In genomic region chr1:24263211-24263610, GRCh38 we compare ENCODE assay signal across 24 cellular contexts. TPM values are rescaled to one million over a fixed set of nuclear protein-coding genes. Genes with fewer than 3 reads are reported as not detected.
"Had no signal": no experiment of that assay in that cellular context is flagged by ENCODE, and none has a peak within 500 bp of the region (broad histone marks: within the 10 kb centered on the region; RNA-seq: fewer than 3 reads in every experiment).

No MANE protein-coding gene starts in this region.

- H3K36me3 Mint-ChIP-seq: activated naive CD4-positive, alpha-beta T cell treated with anti-CD3 and anti-CD28 coated beads, Interleukin-2, amount 10 ng/mL, durations not matched to agents 7 days and 5 days; activated naive CD8-positive, alpha-beta T cell treated with anti-CD3 and anti-CD28 coated beads for 36 hours had no signal

- H3K4me3 Mint-ChIP-seq: activated naive CD4-positive, alpha-beta T cell treated with anti-CD3 and anti-CD28 coated beads, Interleukin-2, amount 10 ng/mL, durations not matched to agents 7 days and 5 days; activated naive CD8-positive, alpha-beta T cell treated with anti-CD3 and anti-CD28 coated beads for 36 hours; T-helper 1 cell treated with Interleukin-12 subunit alpha and Interleukin-12 subunit beta and Interleukin-4 antibody, amounts not matched to agents 30 μg/mL and 1 μg/mL, for 36 hours had no signal

- H3K27me3 Mint-ChIP-seq: activated naive CD8-positive, alpha-beta T cell treated with anti-CD3 and anti-CD28 coated beads for 36 hours had no signal

- H3K27ac ChIP-seq: breast epithelium, SJSA1 had no signal

- DNase-seq: activated CD4-positive, alpha-beta T cell treated with anti-CD3 and anti-CD28 coated beads for 48 hours; activated CD4-positive, alpha-beta T cell treated with anti-CD3 and anti-CD28 coated beads, Interleukin-2, amount 50 U/mL, for 48 hours; activated gamma-delta T cell treated with Interleukin-2 at 50 U/mL for 16 hours; activated naive CD4-positive, alpha-beta T cell treated with anti-CD3 and anti-CD28 coated beads, Interleukin-2, amount 10 ng/mL, durations not matched to agents 7 days and 5 days; activated naive CD8-positive, alpha-beta T cell treated with anti-CD3 and anti-CD28 coated beads for 36 hours; activated T-cell treated with anti-CD3 and anti-CD28 coated beads for 4 hours; activated T-cell treated with anti-CD3 and anti-CD28 coated beads, Interleukin-2, amount 50 U/mL, for 48 hours; aorta; Karpas-422; NCI-H1048; NCI-H146; NCI-H187 treated with DMSO at 0.1 percent for 48 hours; NCI-H2081 treated with DMSO at 0.1 percent for 48 hours; NCI-H446; NCI-H524; SHP77 had no signal

- H3K9me3 Mint-ChIP-seq: activated T-helper 2 cell treated with anti-CD3 and anti-CD28 coated beads, Interferon-gamma antibody, Interleukin-2, Interleukin-4, amounts not matched to agents 10 μg/mL and 5 μg/mL and 100 μg/mL, durations not matched to agents 14 hours and 24 hours and 36 hours had no signal

- H3K4me1 ChIP-seq: breast epithelium had no signal

- ATAC-seq: activated CD4-positive, CD25-positive, alpha-beta regulatory T cell treated with anti-CD3 and anti-CD28 coated beads, Interleukin-2, amount 50 U/mL, for 24 hours; K562; SK-N-SH treated with all-trans-retinoic acid at 6 μM for 48 hours had no signal

- H3K9me3 ChIP-seq: breast epithelium, SJSA1 had no signal

- H3K27ac Mint-ChIP-seq: activated naive CD4-positive, alpha-beta T cell treated with anti-CD3 and anti-CD28 coated beads, Interleukin-2, amount 10 ng/mL, durations not matched to agents 7 days and 5 days; activated naive CD8-positive, alpha-beta T cell treated with anti-CD3 and anti-CD28 coated beads for 36 hours; activated T-helper 2 cell treated with anti-CD3 and anti-CD28 coated beads, Interferon-gamma antibody, Interleukin-2, Interleukin-4, amounts not matched to agents 10 μg/mL and 5 μg/mL and 100 μg/mL, durations not matched to agents 14 hours and 24 hours and 36 hours; T-helper 1 cell treated with Interleukin-12 subunit alpha and Interleukin-12 subunit beta and Interleukin-4 antibody, amounts not matched to agents 30 μg/mL and 1 μg/mL, for 36 hours had no signal

- H3K4me3 ChIP-seq: breast epithelium, K562, SJSA1 had no signal

- H3K36me3 ChIP-seq: breast epithelium, SJSA1 had no signal

- H3K27me3 ChIP-seq: breast epithelium, SJSA1 had no signal

RNA-seq across cellular contexts. Expression of gene GRHL3, which starts 55.9 kb away (rescaled TPM):
- total RNA-seq: activated CD8-positive, alpha-beta memory T cell treated with anti-CD3 and anti-CD28 coated beads for 36 hours; activated naive CD8-positive, alpha-beta T cell treated with anti-CD3 and anti-CD28 coated beads for 36 hours; activated T-helper 2 cell treated with anti-CD3 and anti-CD28 coated beads, Interferon-gamma antibody, Interleukin-2, Interleukin-4, amounts not matched to agents 10 μg/mL and 5 μg/mL and 100 μg/mL, durations not matched to agents 14 hours and 24 hours and 36 hours; aorta; K562; SJSA1 had no signal
